24 cellular contexts compared by ENCODE assay signal in genomic region chr5:40669606-40670005, GRCh38. TPM values are rescaled to one million over a fixed set of nuclear protein-coding genes. Genes with fewer than 3 reads are reported as not detected.
DNase-seq lines count a peak whose midpoint lies in the region; ATAC-seq and TF ChIP-seq lines count a peak whose summit lies in the region.
"Had no signal": no experiment of that assay in that cellular context is flagged by ENCODE, and none has a peak within 500 bp of the region (broad histone marks: within the 10 kb centered on the region; RNA-seq: fewer than 3 reads in every experiment).

No MANE protein-coding gene starts in this region.

- H4K20me1 ChIP-seq in PC-9 (ENCODE audit: insufficient read depth) = no peaks in the 10 kb centered on the region

- no peak overlapping the region for H3K4me3 Mint-ChIP-seq in activated CD8-positive, alpha-beta T cell treated with anti-CD3 and anti-CD28 coated beads, Interleukin-2, amount 10 ng/mL, durations not matched to agents 7 days and 5 days
- H3K4me3 Mint-ChIP-seq in activated CD8-positive, alpha-beta T cell treated with anti-CD3 and anti-CD28 coated beads for 36 hours = no peak overlapping the region
- peak overlapping the region in 5 of 10 donors; percentile 11 to 64 (median 34) for H3K4me3 Mint-ChIP-seq in naive thymus-derived CD4-positive, alpha-beta T cell
- H3K4me3 Mint-ChIP-seq: stimulated activated memory B cell treated with anti-CD40 and anti-IgM and Interleukin-4, amounts not matched to agents 10 μg/mL and 1 μg/mL and 100 μg/mL, for 72 hours had no signal

- no peaks in the 10 kb centered on the region for H3F3A ChIP-seq in PC-9 (ENCODE audit: insufficient read depth, low read depth)

- peaks cover 1% of the 10 kb centered on the region for H3K27me3 Mint-ChIP-seq in activated CD8-positive, alpha-beta T cell treated with anti-CD3 and anti-CD28 coated beads, Interleukin-2, amount 10 ng/mL, durations not matched to agents 7 days and 5 days (ENCODE audit: low read depth)
- no peaks in the 10 kb centered on the region for H3K27me3 Mint-ChIP-seq in activated CD8-positive, alpha-beta T cell treated with anti-CD3 and anti-CD28 coated beads for 36 hours
- H3K27me3 Mint-ChIP-seq in naive thymus-derived CD4-positive, alpha-beta T cell = no peaks in the 10 kb centered on the region
- H3K27me3 Mint-ChIP-seq: stimulated activated memory B cell treated with anti-CD40 and anti-IgM and Interleukin-4, amounts not matched to agents 10 μg/mL and 1 μg/mL and 100 μg/mL, for 72 hours had no signal

- H3K27ac ChIP-seq in naive thymus-derived CD4-positive, alpha-beta T cell (ENCODE audit: low read depth, low read length) = peak overlapping the region; percentile 16
- H3K27ac ChIP-seq in PC-9 = no peak overlapping the region
- H3K27ac ChIP-seq: A549, adrenal gland, cardiac muscle cell, dorsolateral prefrontal cortex, esophagus muscularis mucosa, right atrium auricular region, tibial artery had no signal

- peaks cover 4 to 47% of the 10 kb centered on the region in 2 donors for H3K4me1 ChIP-seq in naive thymus-derived CD4-positive, alpha-beta T cell (ENCODE audit: control insufficient read depth in 2 of 2, insufficient read depth in 2 of 2, low read length in 2 of 2)
- H3K4me1 ChIP-seq in PC-9 (replicated peaks; ENCODE audit: insufficient read depth) = peaks cover 8% of the 10 kb centered on the region; the same call in 1 of the 2 replicates
- H3K4me1 ChIP-seq: A549, esophagus muscularis mucosa, right atrium auricular region, tibial artery had no signal

- intact Hi-C loops in activated CD8-positive, alpha-beta T cell treated with anti-CD3 and anti-CD28 coated beads for 36 hours (cut with micrococcal nuclease) = no loop called here
- intact Hi-C loops in naive thymus-derived CD4-positive, alpha-beta T cell (cut with micrococcal nuclease) = loop anchor here (1.0 to 10.0 kb wide), 4 partner anchors 8 to 1235 kb away; partner anchors contain the start of genes PTGER4 (in 1 of the 2) and RIMOC1 (in 1 of the 2)
- intact Hi-C loops in PC-9 (cut with micrococcal nuclease; ENCODE audit: unreplicated experiment) = no loop called here

- POLR2A ChIA-PET in activated CD8-positive, alpha-beta T cell treated with anti-CD3 and anti-CD28 coated beads, Interleukin-2, amount 10 ng/mL, durations not matched to agents 7 days and 5 days (lab: Charles Lee) = interaction anchor here (0.7 to 2.9 kb wide), 2 partner anchors 9 to 16 kb away, joined by 3 to 18 read pairs; no protein-coding TSS in a partner anchor
- POLR2A ChIA-PET in activated CD8-positive, alpha-beta T cell treated with anti-CD3 and anti-CD28 coated beads for 36 hours (lab: Charles Lee) = interaction anchor here (1.4 kb wide), 1 partner anchor 14 kb away, joined by 3 read pairs; no protein-coding TSS in a partner anchor
- POLR2A ChIA-PET in naive thymus-derived CD4-positive, alpha-beta T cell (lab: Charles Lee) = interaction anchor here (0.5 to 1.4 kb wide), 4 partner anchors 16 to 1603 kb away, joined by 3 to 7 read pairs (median 4); no protein-coding TSS in a partner anchor
- POLR2A ChIA-PET in PC-9 (lab: Charles Lee; ENCODE audit: unreplicated experiment) = no interaction called here

- DNase-seq in activated CD8-positive, alpha-beta T cell treated with anti-CD3 and anti-CD28 coated beads, Interleukin-2, amount 10 ng/mL, durations not matched to agents 7 days and 5 days = no peak
- DNase-seq in activated CD8-positive, alpha-beta T cell treated with anti-CD3 and anti-CD28 coated beads for 36 hours = no peak
- DNase-seq in LNCaP clone FGC (ENCODE audit: low read depth) (peak; percentile 70), SKM-1 treated with dmso at 0.1 percent for 144 hours (lab: John Stamatoyannopoulos, UW; ENCODE audit: unreplicated experiment) (peak; percentile 34), PC-9 (no peak)
- no peak for DNase-seq in naive thymus-derived CD4-positive, alpha-beta T cell
- DNase-seq: activated CD4-positive, CD25-positive, alpha-beta regulatory T cell; adrenal gland; dorsolateral prefrontal cortex; left ventricle myocardium superior; NCI-H1417 treated with DMSO at 0.1 percent for 48 hours; NCI-H774; occipital lobe; RPMI8226; stimulated activated CD4-positive, alpha-beta T cell treated with anti-CD3 and anti-CD28 coated beads, Interleukin-15, amount 100 ng/mL, for 24 hours; tibial artery had no signal

- no peaks in the 10 kb centered on the region for H3K9me3 Mint-ChIP-seq in activated CD8-positive, alpha-beta T cell treated with anti-CD3 and anti-CD28 coated beads, Interleukin-2, amount 10 ng/mL, durations not matched to agents 7 days and 5 days (ENCODE audit: insufficient read depth)
- H3K9me3 Mint-ChIP-seq in activated CD8-positive, alpha-beta T cell treated with anti-CD3 and anti-CD28 coated beads for 36 hours = no peaks in the 10 kb centered on the region
- no peaks in the 10 kb centered on the region for H3K9me3 Mint-ChIP-seq in naive thymus-derived CD4-positive, alpha-beta T cell
- H3K9me3 Mint-ChIP-seq: stimulated activated memory B cell treated with anti-CD40 and anti-IgM and Interleukin-4, amounts not matched to agents 10 μg/mL and 1 μg/mL and 100 μg/mL, for 72 hours had no signal

- no peak for TF ChIP-seq POLR2A in GM18505 (IDR thresholded peaks at IDR 0.05; ENCODE audit: borderline replicate concordance, extremely low read depth, insufficient read depth, insufficient read length)

- H3K4me2 ChIP-seq in PC-9 = no peak overlapping the region
- H3K4me2 ChIP-seq: A549 had no signal

- H3K9me2 ChIP-seq in PC-9 (ENCODE audit: insufficient read depth) = no peaks in the 10 kb centered on the region

- H3K36me3 Mint-ChIP-seq in activated CD8-positive, alpha-beta T cell treated with anti-CD3 and anti-CD28 coated beads, Interleukin-2, amount 10 ng/mL, durations not matched to agents 7 days and 5 days (ENCODE audit: low read depth) = no peaks in the 10 kb centered on the region
- H3K36me3 Mint-ChIP-seq in activated CD8-positive, alpha-beta T cell treated with anti-CD3 and anti-CD28 coated beads for 36 hours (ENCODE audit: low read depth) = no peaks in the 10 kb centered on the region
- peaks cover 0 to 10% (median 0%) of the 10 kb centered on the region in 5 donors for H3K36me3 Mint-ChIP-seq in naive thymus-derived CD4-positive, alpha-beta T cell
- H3K36me3 Mint-ChIP-seq: stimulated activated memory B cell treated with anti-CD40 and anti-IgM and Interleukin-4, amounts not matched to agents 10 μg/mL and 1 μg/mL and 100 μg/mL, for 72 hours had no signal

- no peaks in the 10 kb centered on the region for H3K9me3 ChIP-seq in naive thymus-derived CD4-positive, alpha-beta T cell (ENCODE audit: control insufficient read depth in 2 of 3, low read length in 3 of 3)
- H3K9me3 ChIP-seq in PC-9 (ENCODE audit: insufficient read depth, low read depth) = no peaks in the 10 kb centered on the region
- H3K9me3 ChIP-seq: A549, adrenal gland, esophagus muscularis mucosa, right atrium auricular region, tibial artery had no signal

- peaks cover 45% of the 10 kb centered on the region for H3K4me1 Mint-ChIP-seq in activated CD8-positive, alpha-beta T cell treated with anti-CD3 and anti-CD28 coated beads, Interleukin-2, amount 10 ng/mL, durations not matched to agents 7 days and 5 days (ENCODE audit: low read depth)
- peaks cover 50% of the 10 kb centered on the region for H3K4me1 Mint-ChIP-seq in activated CD8-positive, alpha-beta T cell treated with anti-CD3 and anti-CD28 coated beads for 36 hours (ENCODE audit: low read depth)
- peaks cover 34 to 66% (median 60%) of the 10 kb centered on the region in 7 donors for H3K4me1 Mint-ChIP-seq in naive thymus-derived CD4-positive, alpha-beta T cell

- no peak for TF ChIP-seq CTCF in activated CD8-positive, alpha-beta T cell treated with anti-CD3 and anti-CD28 coated beads for 36 hours (IDR thresholded peaks at IDR 0.05)
- TF ChIP-seq CTCF in LNCaP clone FGC (IDR thresholded peaks at IDR 0.05; ENCODE audit: control insufficient read depth, extremely low read depth, insufficient read depth) = peak; percentile 36
- no peak for TF ChIP-seq CTCF in PC-9 (conservative IDR thresholded peaks at IDR 0.05)

- no TSS peak for BruUV-seq in PC-9 (replicated peaks; lab: Mats Ljungman, UMichigan)

- ATAC-seq in activated CD8-positive, alpha-beta T cell treated with anti-CD3 and anti-CD28 coated beads, Interleukin-2, amount 10 ng/mL, durations not matched to agents 7 days and 5 days = peak; percentile 29
- ATAC-seq in activated CD8-positive, alpha-beta T cell treated with anti-CD3 and anti-CD28 coated beads for 36 hours = no peak
- peak; percentile 39 for ATAC-seq in naive thymus-derived CD4-positive, alpha-beta T cell
- ATAC-seq in GM18505 (IDR thresholded peaks at IDR 0.05; ENCODE audit: unreplicated experiment) = no peak
- no peak for ATAC-seq in HG03108 (IDR thresholded peaks at IDR 0.05; ENCODE audit: unreplicated experiment)
- ATAC-seq: K562; left ventricle myocardium superior; stimulated activated memory B cell treated with anti-CD40 and anti-IgM and Interleukin-4, amounts not matched to agents 10 μg/mL and 1 μg/mL and 100 μg/mL, for 72 hours had no signal

- H3K27me3 ChIP-seq in naive thymus-derived CD4-positive, alpha-beta T cell (ENCODE audit: control insufficient read depth in 2 of 2, insufficient read depth in 2 of 2, low read length in 2 of 2) = no peaks in the 10 kb centered on the region
- no peaks in the 10 kb centered on the region for H3K27me3 ChIP-seq in PC-9 (ENCODE audit: insufficient read depth, low read depth)
- H3K27me3 ChIP-seq: adrenal gland, esophagus muscularis mucosa, right atrium auricular region, tibial artery had no signal

- H3K4me3 ChIP-seq in LNCaP clone FGC (ENCODE audit: low read depth, low read length) (no peak overlapping the region), PC-9 (no peak overlapping the region)
- H3K4me3 ChIP-seq in naive thymus-derived CD4-positive, alpha-beta T cell (ENCODE audit: low read length) = no peak overlapping the region
- H3K4me3 ChIP-seq: A549, adrenal gland, cardiac muscle cell, dorsolateral prefrontal cortex, esophagus muscularis mucosa, K562, right atrium auricular region, tibial artery had no signal

- no peak overlapping the region for H2AFZ ChIP-seq in PC-9

- H3K79me2 ChIP-seq in PC-9 (ENCODE audit: low read depth) = no peaks in the 10 kb centered on the region

- H3K27ac Mint-ChIP-seq in activated CD8-positive, alpha-beta T cell treated with anti-CD3 and anti-CD28 coated beads, Interleukin-2, amount 10 ng/mL, durations not matched to agents 7 days and 5 days = no peak overlapping the region
- H3K27ac Mint-ChIP-seq in activated CD8-positive, alpha-beta T cell treated with anti-CD3 and anti-CD28 coated beads for 36 hours = no peak overlapping the region
- peak overlapping the region in 6 of 9 donors; percentile 16 to 87 (median 62) for H3K27ac Mint-ChIP-seq in naive thymus-derived CD4-positive, alpha-beta T cell
- H3K27ac Mint-ChIP-seq: stimulated activated memory B cell treated with anti-CD40 and anti-IgM and Interleukin-4, amounts not matched to agents 10 μg/mL and 1 μg/mL and 100 μg/mL, for 72 hours had no signal

- no peaks in the 10 kb centered on the region for H3K36me3 ChIP-seq in naive thymus-derived CD4-positive, alpha-beta T cell (ENCODE audit: control insufficient read depth in 2 of 3, insufficient read depth in 3 of 3, low read length in 3 of 3)
- H3K36me3 ChIP-seq in PC-9 (ENCODE audit: low read depth) = no peaks in the 10 kb centered on the region
- H3K36me3 ChIP-seq: adrenal gland, cardiac muscle cell, esophagus muscularis mucosa, right atrium auricular region, tibial artery had no signal

- CTCF ChIA-PET in activated CD8-positive, alpha-beta T cell treated with anti-CD3 and anti-CD28 coated beads, Interleukin-2, amount 10 ng/mL, durations not matched to agents 7 days and 5 days (lab: Charles Lee) = interaction anchor here (0.9 to 1.5 kb wide), 5 partner anchors 17 to 268 kb away, joined by 3 to 5 read pairs (median 3); no protein-coding TSS in a partner anchor
- CTCF ChIA-PET in activated CD8-positive, alpha-beta T cell treated with anti-CD3 and anti-CD28 coated beads for 36 hours (lab: Charles Lee) = no interaction called here
- CTCF ChIA-PET in naive thymus-derived CD4-positive, alpha-beta T cell (lab: Charles Lee) = interaction anchor here (0.6 to 1.0 kb wide), 4 partner anchors 10 to 1461 kb away, joined by 3 to 4 read pairs (median 4); partner anchors contain the start of gene PTGER4
- CTCF ChIA-PET in PC-9 (lab: Charles Lee) = interaction anchor here (0.6 kb wide), 1 partner anchor 720 kb away, joined by 3 read pairs; no protein-coding TSS in a partner anchor

RNA-seq across cellular contexts. Expression of gene PTGER4, which starts 10.1 kb away (rescaled TPM):
- total RNA-seq in activated CD8-positive, alpha-beta T cell treated with anti-CD3 and anti-CD28 coated beads, Interleukin-2, amount 10 ng/mL, durations not matched to agents 7 days and 5 days = 10 to 100 TPM; 45.8 to 50.8 TPM
- total RNA-seq in activated CD8-positive, alpha-beta T cell treated with anti-CD3 and anti-CD28 coated beads for 36 hours = 10 to 100 TPM; 62.8 to 62.9 TPM
- 100 to 1,000 TPM in 2 of 5 experiments, 10 to 100 TPM in 3; 39.6 to 422 (median 76.3) TPM for total RNA-seq in naive thymus-derived CD4-positive, alpha-beta T cell
- polyA plus RNA-seq in naive thymus-derived CD4-positive, alpha-beta T cell = 10 to 100 TPM; 38.5 to 56.0 TPM
- 15.7 and 22.4 TPM in 2 replicates for total RNA-seq in PC-9 (2021)
- polyA plus RNA-seq: K562 had no signal

Comparison
In these comparisons a context has a peak if more than half of its experiments do, and no peak if none do; other contexts are left out.
1. ATAC-seq: peak in activated CD8-positive, alpha-beta T cell treated with anti-CD3 and anti-CD28 coated beads, Interleukin-2, amount 10 ng/mL, durations not matched to agents 7 days and 5 days (single experiment) and naive thymus-derived CD4-positive, alpha-beta T cell (single experiment); none in activated CD8-positive, alpha-beta T cell treated with anti-CD3 and anti-CD28 coated beads for 36 hours (single experiment), GM18505 (single experiment) and HG03108 (single experiment).
2. DNase-seq: peak in LNCaP clone FGC (single experiment) and SKM-1 treated with dmso at 0.1 percent for 144 hours (single experiment); none in activated CD8-positive, alpha-beta T cell treated with anti-CD3 and anti-CD28 coated beads, Interleukin-2, amount 10 ng/mL, durations not matched to agents 7 days and 5 days (single experiment), activated CD8-positive, alpha-beta T cell treated with anti-CD3 and anti-CD28 coated beads for 36 hours (single experiment), naive thymus-derived CD4-positive, alpha-beta T cell (0 of 9) and PC-9 (0 of 2).
3. H3K27ac Mint-ChIP-seq: peak in naive thymus-derived CD4-positive, alpha-beta T cell (6 of 9); none in activated CD8-positive, alpha-beta T cell treated with anti-CD3 and anti-CD28 coated beads, Interleukin-2, amount 10 ng/mL, durations not matched to agents 7 days and 5 days (single experiment) and activated CD8-positive, alpha-beta T cell treated with anti-CD3 and anti-CD28 coated beads for 36 hours (single experiment).
4. intact Hi-C loops: an anchor here in naive thymus-derived CD4-positive, alpha-beta T cell (1.0 to 10.0 kb wide); none called in activated CD8-positive, alpha-beta T cell treated with anti-CD3 and anti-CD28 coated beads for 36 hours and PC-9.